19 cellular contexts compared by ENCODE assay signal in the genomic region with DNA sequence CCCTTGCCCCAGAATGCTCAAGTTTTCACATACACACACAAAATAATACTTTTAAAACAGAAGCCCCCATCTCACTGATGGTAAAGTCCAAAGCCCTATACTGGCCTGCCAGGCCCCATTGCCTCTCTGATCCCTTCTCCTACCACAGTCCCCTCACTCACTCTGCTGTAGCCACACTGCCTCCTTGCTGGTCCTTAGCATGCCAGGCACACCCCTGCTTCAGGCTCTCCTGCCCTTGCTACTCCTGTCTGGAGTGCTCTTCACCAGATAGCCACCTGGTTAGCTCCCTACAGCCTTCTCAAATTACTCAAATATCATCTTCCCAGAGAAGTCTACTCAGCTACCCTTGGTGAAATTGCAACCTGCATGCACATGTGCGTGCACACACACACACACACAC.
DNase-seq lines count a peak whose midpoint lies in the region; ATAC-seq and TF ChIP-seq lines count a peak whose summit lies in the region.
"Had no signal": no experiment of that assay in that cellular context is flagged by ENCODE, and none has a peak within 500 bp of the region (broad histone marks: within the 10 kb centered on the region; RNA-seq: fewer than 3 reads in every experiment).

No MANE protein-coding gene starts in this region.

- intact Hi-C loops in upper lobe of right lung (cut with DNase I), result no loop called here
- intact Hi-C loops in A673 (cut with micrococcal nuclease; ENCODE audit: unreplicated experiment), result no loop called here
- intact Hi-C loops in thyroid gland (cut with DNase I), result no loop called here

- no peaks in the 10 kb centered on the region for H3K4me1 Mint-ChIP-seq in activated CD8-positive, alpha-beta memory T cell treated with anti-CD3 and anti-CD28 coated beads, Interleukin-2, amount 10 ng/mL, durations not matched to agents 7 days and 5 days

- 81 to 88% methylated on average over 1 of the region's 1 CpG for whole genome bisulfite sequencing in thyroid gland, 2 donors

- H3K9me3 Mint-ChIP-seq in activated CD8-positive, alpha-beta memory T cell treated with anti-CD3 and anti-CD28 coated beads, Interleukin-2, amount 10 ng/mL, durations not matched to agents 7 days and 5 days (ENCODE audit: low read depth), result no peaks in the 10 kb centered on the region
- H3K9me3 Mint-ChIP-seq: T-helper 2 cell treated with Interferon-gamma antibody and Interleukin-4, amounts not matched to agents 5 μg/mL and 100 μg/mL, for 36 hours had no signal

- H3K9me3 ChIP-seq in upper lobe of right lung, result no peaks in the 10 kb centered on the region
- H3K9me3 ChIP-seq in A673 (ENCODE audit: low read depth, low read length, poor library complexity, severe bottlenecking), result no peaks in the 10 kb centered on the region
- H3K9me3 ChIP-seq in thyroid gland, result no peaks in the 10 kb centered on the region

- H3K27me3 ChIP-seq in upper lobe of right lung (no peaks in the 10 kb centered on the region), A673 (replicated peaks; ENCODE audit: insufficient read depth, low read depth, low read length, poor library complexity) (no peaks in the 10 kb centered on the region), thyroid gland (no peaks in the 10 kb centered on the region)

- POLR2A ChIA-PET in A673 (lab: Charles Lee; ENCODE audit: low non-redundant PET), result no interaction called here

- H3K36me3 ChIP-seq in upper lobe of right lung (no peaks in the 10 kb centered on the region), A673 (ENCODE audit: insufficient read depth, low read length, poor library complexity, severe bottlenecking) (no peaks in the 10 kb centered on the region), thyroid gland (no peaks in the 10 kb centered on the region)

- peaks cover 13% of the 10 kb centered on the region for H3K27me3 Mint-ChIP-seq in activated CD8-positive, alpha-beta memory T cell treated with anti-CD3 and anti-CD28 coated beads, Interleukin-2, amount 10 ng/mL, durations not matched to agents 7 days and 5 days

- no peak overlapping the region for H3K4me3 Mint-ChIP-seq in activated CD8-positive, alpha-beta memory T cell treated with anti-CD3 and anti-CD28 coated beads, Interleukin-2, amount 10 ng/mL, durations not matched to agents 7 days and 5 days
- H3K4me3 Mint-ChIP-seq: T-helper 2 cell treated with Interferon-gamma antibody and Interleukin-4, amounts not matched to agents 5 μg/mL and 100 μg/mL, for 36 hours had no signal

- DNase-seq in activated CD8-positive, alpha-beta memory T cell treated with anti-CD3 and anti-CD28 coated beads, Interleukin-2, amount 10 ng/mL, durations not matched to agents 7 days and 5 days, result peak; percentile 25
- DNase-seq in activated CD8-positive, alpha-beta memory T cell treated with anti-CD3 and anti-CD28 coated beads for 24 hours, result no peak
- DNase-seq in NCI-H187 (lab: John Stamatoyannopoulos, UW) (peak; percentile 75 to 81), NCI-H524 (lab: John Stamatoyannopoulos, UW) (peak; percentile 35 to 88), upper lobe of right lung (no peak), A673 (ENCODE audit: low spot score) (no peak), thyroid gland (no peak), Kasumi-1 (lab: John Stamatoyannopoulos, UW) (no peak)
- DNase-seq: AML-193, DMS 273 treated with DMSO at 0.1 percent for 48 hours, EL, KG1, NCI-H146, NCI-H526, Right ventricle myocardium superior had no signal

- no peaks in the 10 kb centered on the region for H3K4me1 ChIP-seq in upper lobe of right lung
- no peaks in the 10 kb centered on the region for H3K4me1 ChIP-seq in A673 (ENCODE audit: insufficient read depth, low read length, poor library complexity, severe bottlenecking)
- H3K4me1 ChIP-seq in thyroid gland, result no peaks in the 10 kb centered on the region

- H3K4me3 ChIP-seq in upper lobe of right lung, result no peak overlapping the region
- no peak overlapping the region for H3K4me3 ChIP-seq in A673 (ENCODE audit: low read depth, low read length, poor library complexity, severe bottlenecking)
- no peak overlapping the region for H3K4me3 ChIP-seq in thyroid gland (replicated peaks in 1 of 3)
- H3K4me3 ChIP-seq: GM12878, SK-N-MC had no signal

- TF ChIP-seq CTCF in upper lobe of right lung (IDR thresholded peaks at IDR 0.05), result no peak
- no peak for TF ChIP-seq CTCF in A673 (conservative IDR thresholded peaks at IDR 0.05; ENCODE audit: low read depth, low read length)
- TF ChIP-seq CTCF in thyroid gland (IDR thresholded peaks at IDR 0.05), result no peak

- H3K27ac Mint-ChIP-seq in activated CD8-positive, alpha-beta memory T cell treated with anti-CD3 and anti-CD28 coated beads, Interleukin-2, amount 10 ng/mL, durations not matched to agents 7 days and 5 days, result no peak overlapping the region
- H3K27ac Mint-ChIP-seq: T-helper 2 cell treated with Interferon-gamma antibody and Interleukin-4, amounts not matched to agents 5 μg/mL and 100 μg/mL, for 36 hours had no signal

- no peaks in the 10 kb centered on the region for H3K36me3 Mint-ChIP-seq in activated CD8-positive, alpha-beta memory T cell treated with anti-CD3 and anti-CD28 coated beads, Interleukin-2, amount 10 ng/mL, durations not matched to agents 7 days and 5 days

- H3K27ac ChIP-seq in upper lobe of right lung, result no peak overlapping the region
- no peak overlapping the region for H3K27ac ChIP-seq in A673 (ENCODE audit: low read depth, low read length, poor library complexity, severe bottlenecking)
- no peak overlapping the region for H3K27ac ChIP-seq in thyroid gland
- H3K27ac ChIP-seq: C4-2B, SK-N-MC had no signal

- no peak for TF ChIP-seq POLR2A in thyroid gland (IDR thresholded peaks at IDR 0.05)

- BruUV-seq in A673 (replicated peaks; lab: Mats Ljungman, UMichigan), result no TSS peak

- ATAC-seq in activated CD8-positive, alpha-beta memory T cell treated with anti-CD3 and anti-CD28 coated beads, Interleukin-2, amount 10 ng/mL, durations not matched to agents 7 days and 5 days, result no peak
- peak; percentile 74 for ATAC-seq in upper lobe of right lung
- ATAC-seq: GM12878 had no signal

- CTCF ChIA-PET in activated CD8-positive, alpha-beta memory T cell treated with anti-CD3 and anti-CD28 coated beads, Interleukin-2, amount 10 ng/mL, durations not matched to agents 7 days and 5 days (lab: Charles Lee), result interaction anchor here (1.6 kb wide), 1 partner anchor 14 kb away, joined by 3 read pairs; no protein-coding TSS in a partner anchor
- CTCF ChIA-PET in A673 (lab: Charles Lee), result no interaction called here

Comparison
In these comparisons a context has a peak if more than half of its experiments do, and no peak if none do; other contexts are left out.
1. DNase-seq: peak in activated CD8-positive, alpha-beta memory T cell treated with anti-CD3 and anti-CD28 coated beads, Interleukin-2, amount 10 ng/mL, durations not matched to agents 7 days and 5 days (single experiment), NCI-H187 (2 of 2) and NCI-H524 (2 of 2); none in activated CD8-positive, alpha-beta memory T cell treated with anti-CD3 and anti-CD28 coated beads for 24 hours (single experiment), upper lobe of right lung (single experiment), A673 (single experiment), thyroid gland (0 of 2) and Kasumi-1 (0 of 2).